12 cellular contexts compared by ENCODE assay signal in the genomic region with DNA sequence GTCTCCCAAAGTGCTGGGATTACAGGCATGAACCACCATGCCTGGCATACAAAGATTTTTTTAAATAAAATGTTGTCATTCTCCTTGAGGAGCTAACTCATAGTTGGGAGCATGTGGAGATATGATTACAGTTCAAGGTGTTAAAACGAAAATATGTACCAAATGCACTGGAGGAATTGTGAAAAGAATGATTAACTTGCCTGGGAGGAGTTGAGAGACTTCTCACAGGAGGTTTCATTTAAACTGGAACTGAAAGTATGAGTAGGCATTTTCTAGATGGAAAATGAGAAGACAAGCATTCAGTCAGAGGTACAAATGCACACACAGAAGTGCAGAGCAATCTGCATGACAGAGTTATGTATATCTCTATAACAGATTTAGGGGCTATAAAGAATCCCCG.
DNase-seq lines count a peak whose midpoint lies in the region; ATAC-seq and TF ChIP-seq lines count a peak whose summit lies in the region.
"Had no signal": no experiment of that assay in that cellular context is flagged by ENCODE, and none has a peak within 500 bp of the region (broad histone marks: within the 10 kb centered on the region; RNA-seq: fewer than 3 reads in every experiment).

No MANE protein-coding gene starts in this region.

- ATAC-seq in GM18505 (IDR thresholded peaks at IDR 0.05; ENCODE audit: unreplicated experiment) (peak; percentile 99), GM21381 (IDR thresholded peaks at IDR 0.05; ENCODE audit: unreplicated experiment) (peak; percentile 100), HG03064 (IDR thresholded peaks at IDR 0.05; ENCODE audit: low read depth, unreplicated experiment) (peak; percentile 98)
- no peak for ATAC-seq in stimulated activated memory B cell treated with anti-CD40 and anti-IgM and Interleukin-4, amounts not matched to agents 10 μg/mL and 1 μg/mL and 100 μg/mL, for 72 hours
- ATAC-seq: psoas muscle had no signal

- no peaks in the 10 kb centered on the region for H3K36me3 Mint-ChIP-seq in stimulated activated memory B cell treated with anti-CD40 and anti-IgM and Interleukin-4, amounts not matched to agents 10 μg/mL and 1 μg/mL and 100 μg/mL, for 72 hours
- H3K36me3 Mint-ChIP-seq in progenitor cell of endocrine pancreas (ENCODE audit: insufficient read depth) = no peaks in the 10 kb centered on the region
- H3K36me3 Mint-ChIP-seq: activated CD4-positive, alpha-beta memory T cell treated with anti-CD3 and anti-CD28 coated beads for 36 hours had no signal

- no peaks in the 10 kb centered on the region for H3K4me1 Mint-ChIP-seq in stimulated activated memory B cell treated with anti-CD40 and anti-IgM and Interleukin-4, amounts not matched to agents 10 μg/mL and 1 μg/mL and 100 μg/mL, for 72 hours
- H3K4me1 Mint-ChIP-seq in progenitor cell of endocrine pancreas (ENCODE audit: low read depth) = no peaks in the 10 kb centered on the region
- H3K4me1 Mint-ChIP-seq: B cell had no signal

- no peaks in the 10 kb centered on the region for H3K9me3 Mint-ChIP-seq in stimulated activated memory B cell treated with anti-CD40 and anti-IgM and Interleukin-4, amounts not matched to agents 10 μg/mL and 1 μg/mL and 100 μg/mL, for 72 hours
- H3K9me3 Mint-ChIP-seq in progenitor cell of endocrine pancreas (ENCODE audit: low read depth) = no peaks in the 10 kb centered on the region
- H3K9me3 Mint-ChIP-seq: activated CD4-positive, alpha-beta memory T cell treated with anti-CD3 and anti-CD28 coated beads for 36 hours had no signal

- DNase-seq in OCI-M1 (lab: John Stamatoyannopoulos, UW) (peak; percentile 60), NCI-H774 (lab: John Stamatoyannopoulos, UW) (no peak), ecto neural progenitor cell (ENCODE audit: low spot score) (no peak), progenitor cell of endocrine pancreas (ENCODE audit: low spot score, unreplicated experiment) (no peak)
- DNase-seq: activated CD4-positive, alpha-beta memory T cell treated with anti-CD3 and anti-CD28 coated beads for 36 hours; left cardiac atrium; psoas muscle had no signal

- no peak overlapping the region for H3K4me3 Mint-ChIP-seq in stimulated activated memory B cell treated with anti-CD40 and anti-IgM and Interleukin-4, amounts not matched to agents 10 μg/mL and 1 μg/mL and 100 μg/mL, for 72 hours
- no peak overlapping the region for H3K4me3 Mint-ChIP-seq in progenitor cell of endocrine pancreas (ENCODE audit: low read depth)
- H3K4me3 Mint-ChIP-seq: activated CD4-positive, alpha-beta memory T cell treated with anti-CD3 and anti-CD28 coated beads for 36 hours; B cell had no signal

- TF ChIP-seq POLR2A in GM18505 (IDR thresholded peaks at IDR 0.05; ENCODE audit: borderline replicate concordance, extremely low read depth, insufficient read depth, insufficient read length) = no peak

- no peaks in the 10 kb centered on the region for H3K27me3 Mint-ChIP-seq in stimulated activated memory B cell treated with anti-CD40 and anti-IgM and Interleukin-4, amounts not matched to agents 10 μg/mL and 1 μg/mL and 100 μg/mL, for 72 hours
- no peaks in the 10 kb centered on the region for H3K27me3 Mint-ChIP-seq in progenitor cell of endocrine pancreas
- H3K27me3 Mint-ChIP-seq: B cell had no signal

- TF ChIP-seq CTCF in progenitor cell of endocrine pancreas (IDR thresholded peaks at IDR 0.05; ENCODE audit: unreplicated experiment) = no peak

- H3K27ac Mint-ChIP-seq in stimulated activated memory B cell treated with anti-CD40 and anti-IgM and Interleukin-4, amounts not matched to agents 10 μg/mL and 1 μg/mL and 100 μg/mL, for 72 hours = no peak overlapping the region
- H3K27ac Mint-ChIP-seq in progenitor cell of endocrine pancreas = no peak overlapping the region
- H3K27ac Mint-ChIP-seq: activated CD4-positive, alpha-beta memory T cell treated with anti-CD3 and anti-CD28 coated beads for 36 hours; B cell had no signal
